In genomic region chr11:63939351-63939920, GRCh38 we compare ENCODE assay signal across 2 cellular contexts.
TF ChIP-seq lines count a peak whose summit lies in the region.

No MANE protein-coding gene starts in this region.

TF ChIP-seq in A549, 52 proteins besides CTCF, POLR2A, EP300 and RAD21:
- no peak for TF ChIP-seq EHMT2 (IDR thresholded peaks at IDR 0.05; ENCODE audit: low read depth)
- TF ChIP-seq GATA3 (IDR thresholded peaks at IDR 0.05; ENCODE audit: borderline replicate concordance), result no peak
- no peak for TF ChIP-seq ZC3H11A (IDR thresholded peaks at IDR 0.05)
- TF ChIP-seq MAFK (IDR thresholded peaks at IDR 0.05; ENCODE audit: partially characterized antibody), result no peak
- TF ChIP-seq KDM1A (IDR thresholded peaks at IDR 0.05; ENCODE audit: low read depth), result no peak
- TF ChIP-seq RNF2 (IDR thresholded peaks at IDR 0.05; ENCODE audit: borderline replicate concordance, low read depth), result no peak
- no peak for TF ChIP-seq EHF (CRISPR knock-in tag; IDR thresholded peaks at IDR 0.05)
- TF ChIP-seq RFX5 (IDR thresholded peaks at IDR 0.05), result no peak
- TF ChIP-seq ATOH8 (CRISPR knock-in tag; IDR thresholded peaks at IDR 0.05; ENCODE audit: low read depth), result no peak
- TF ChIP-seq SMC3 (IDR thresholded peaks at IDR 0.05), result no peak

TF ChIP-seq in H1, 55 proteins besides CTCF, POLR2A, EP300 and RAD21:
- no peak for TF ChIP-seq MAX (IDR thresholded peaks at IDR 0.05)
- TF ChIP-seq TCF12 (IDR thresholded peaks at IDR 0.05; ENCODE audit: low read depth, low read length), result no peak
- TF ChIP-seq TAF7 (optimal IDR thresholded peaks at IDR 0.05; ENCODE audit: borderline replicate concordance, low read depth, low read length), result no peak
- TF ChIP-seq RBBP5 (IDR thresholded peaks at IDR 0.05; ENCODE audit: borderline replicate concordance, low read depth, low read length), result 0 out of 2 replicates have a peak, but pooled peaks have one; percentile 6
- 0 out of 2 replicates have a peak, but pooled peaks have one; percentile 21 for TF ChIP-seq PHF8 (conservative IDR thresholded peaks at IDR 0.05; ENCODE audit: low read depth, low read length)
- TF ChIP-seq CREB1 (IDR thresholded peaks at IDR 0.05), result no peak
- peak in 1 of 2 experiments; percentile 15; a peak in 1 of 4 replicates for TF ChIP-seq SIN3A (conservative IDR thresholded peaks at IDR 0.05 in 1 of 2, IDR thresholded peaks at IDR 0.05 in 1 of 2; ENCODE audit: low read depth in 1 of 2, low read length in 2 of 2)
- no peak for TF ChIP-seq BRCA1 (IDR thresholded peaks at IDR 0.05; ENCODE audit: low read depth, low read length)
- TF ChIP-seq KDM5A (IDR thresholded peaks at IDR 0.05; ENCODE audit: low read length), result peak; percentile 34; the same call in 1 of the 2 replicates
- TF ChIP-seq NRF1 (IDR thresholded peaks at IDR 0.05; ENCODE audit: low read depth, low read length), result no peak
